ENCODE assay signal across 12 cellular contexts in genomic region chr11:11580831-11581492, GRCh38. TPM values are rescaled to one million over a fixed set of nuclear protein-coding genes. Genes with fewer than 3 reads are reported as not detected.
A peak's percentile ranks its signal among the peaks of the same experiment; 100 is the strongest.
DNase-seq lines count a peak whose midpoint lies in the region; FAIRE-seq and TF ChIP-seq lines count a peak whose summit lies in the region.
"Had no signal": no experiment of that assay in that cellular context is flagged by ENCODE, and none has a peak within 500 bp of the region (broad histone marks: within the 10 kb centered on the region; RNA-seq: fewer than 3 reads in every experiment).

No MANE protein-coding gene starts in this region.

- no peak for FAIRE-seq in H1 (lab: Jason Lieb, UNC)

- no peak overlapping the region for H2AFZ ChIP-seq in H1 (ENCODE audit: low read length)
- H2AFZ ChIP-seq in neuronal stem cell (ENCODE audit: low read length): no peak overlapping the region

- H4K5ac ChIP-seq in H1 (ENCODE audit: insufficient read length, low read depth, low read length): no peak overlapping the region

- H3K9ac ChIP-seq in H1 (replicated peaks in 1 of 4; ENCODE audit: extremely low read depth in 1 of 4, low read depth in 3 of 4, low read length in 3 of 4) (no peak overlapping the region), neuronal stem cell (ENCODE audit: low read depth, low read length, poor library complexity) (peak overlapping the region; percentile 6)

- no peaks in the 10 kb centered on the region for H3K36me3 ChIP-seq in H1 (ENCODE audit: control insufficient read depth in 2 of 4, insufficient read depth in 4 of 4, low read length in 3 of 4)
- no peaks in the 10 kb centered on the region for H3K36me3 ChIP-seq in neuronal stem cell (replicated peaks in 1 of 2; ENCODE audit: control insufficient read depth in 2 of 2, insufficient read depth in 2 of 2, low read length in 2 of 2)

- H3K27ac ChIP-seq in H1 (ENCODE audit: low read depth, low read length) (no peak overlapping the region), neuronal stem cell (replicated peaks; ENCODE audit: low read length) (no peak overlapping the region)

- no peak for TF ChIP-seq RAD21 in H1 (IDR thresholded peaks at IDR 0.05 in 1 of 2, conservative IDR thresholded peaks at IDR 0.05 in 1 of 2; ENCODE audit: low read depth in 2 of 2, low read length in 2 of 2)

- H3K18ac ChIP-seq in H1 (ENCODE audit: extremely low read depth, low read length) (no peak overlapping the region), neuronal stem cell (ENCODE audit: low read length) (peak overlapping the region; percentile 69)

- no peak overlapping the region for H2BK12ac ChIP-seq in H1 (ENCODE audit: low read depth, low read length)
- H2BK12ac ChIP-seq in neuronal stem cell (ENCODE audit: low read length): no peak overlapping the region

- TF ChIP-seq EP300 in H1 (IDR thresholded peaks at IDR 0.05; ENCODE audit: borderline replicate concordance in 1 of 2, low read depth in 2 of 2, low read length in 2 of 2): no peak

- H2BK15ac ChIP-seq in H1 (ENCODE audit: low read length): 0 out of 2 replicates have a peak overlapping the region, but pooled peaks have one; percentile 73
- H2BK15ac ChIP-seq in neuronal stem cell (ENCODE audit: low read length): no peak overlapping the region

- H4K91ac ChIP-seq in H1 (replicated peaks; ENCODE audit: insufficient read length, low read length): no peak overlapping the region
- no peak overlapping the region for H4K91ac ChIP-seq in neuronal stem cell (ENCODE audit: low read depth, low read length, poor library complexity)

- CTCF ChIA-PET in H1 (lab: Charles Lee; ENCODE audit: partially characterized antibody): interaction anchor here (1.8 kb wide), 1 partner anchor 31 kb away, joined by 4 read pairs; no protein-coding TSS in a partner anchor

- no peak overlapping the region for H3K4me2 ChIP-seq in H1 (ENCODE audit: insufficient read depth in 1 of 2, low read depth in 2 of 2, low read length in 2 of 2)
- no peak overlapping the region for H3K4me2 ChIP-seq in neuronal stem cell (ENCODE audit: insufficient read depth, low read length, poor library complexity, severe bottlenecking)

- TF ChIP-seq POLR2A in H1 (IDR thresholded peaks at IDR 0.05; ENCODE audit: control extremely low read depth in 1 of 2, low read depth in 2 of 2, low read length in 2 of 2): no peak

- no peak overlapping the region for H3K56ac ChIP-seq in H1 (replicated peaks; ENCODE audit: insufficient read length, low read depth, low read length)

- no peak overlapping the region for H3K23ac ChIP-seq in H1 (ENCODE audit: insufficient read length)
- H3K23ac ChIP-seq in neuronal stem cell (ENCODE audit: low read depth, low read length, poor library complexity): no peak overlapping the region

- H3K9me3 ChIP-seq in H1 (ENCODE audit: insufficient read depth in 2 of 2, low read depth in 1 of 2, low read length in 1 of 2) (no peaks in the 10 kb centered on the region), neuronal stem cell (replicated peaks in 1 of 2; ENCODE audit: control insufficient read depth in 2 of 2, insufficient read depth in 1 of 2, low read depth in 1 of 2, low read length in 2 of 2) (no peaks in the 10 kb centered on the region)

- H3K79me2 ChIP-seq in H1 (ENCODE audit: control insufficient read depth in 1 of 2, insufficient read depth in 2 of 2, low read length in 2 of 2): no peaks in the 10 kb centered on the region

- no peak overlapping the region for H2BK120ac ChIP-seq in H1 (replicated peaks; ENCODE audit: low read depth, low read length)
- no peak overlapping the region for H2BK120ac ChIP-seq in neuronal stem cell (ENCODE audit: low read depth, low read length)

- H3K4me3 ChIP-seq in H1 (ENCODE audit: extremely low read depth in 1 of 4, insufficient read depth in 2 of 4, low read depth in 3 of 4, low read length in 4 of 4) (no peak overlapping the region), neuronal stem cell (ENCODE audit: low read length in 2 of 2) (no peak overlapping the region)

- H2BK20ac ChIP-seq in H1 (ENCODE audit: low read length): no peak overlapping the region; the same call in 1 of the 2 replicates

- POLR2A ChIA-PET in H1 (lab: Charles Lee; ENCODE audit: partially characterized antibody): interaction anchor here (0.7 kb wide), 1 partner anchor 190 kb away, joined by 3 read pairs; no protein-coding TSS in a partner anchor

- H4K8ac ChIP-seq in H1 (ENCODE audit: extremely low read depth, insufficient read depth, low read length): 0 out of 2 replicates have a peak overlapping the region, but pooled peaks have one; percentile 4
- H4K8ac ChIP-seq in neuronal stem cell (ENCODE audit: low read depth, low read length): no peak overlapping the region

- DNase-seq in DMS153 treated with DMSO at 0.1 percent for 48 hours (lab: John Stamatoyannopoulos, UW; ENCODE audit: unreplicated experiment): peak; percentile 12
- DNase-seq in NCI-H2081 treated with DMSO at 0.1 percent for 48 hours (lab: John Stamatoyannopoulos, UW): peak; percentile 54
- peak in 1 of 2 experiments; percentile 32 for DNase-seq in H1 (ENCODE audit: low read depth in 1 of 2, low spot score in 2 of 2)
- DNase-seq in neuronal stem cell (ENCODE audit: low spot score): no peak
- no peak for DNase-seq in midbrain (lab: John Stamatoyannopoulos, UW)
- no peak for DNase-seq in activated T-cell treated with anti-CD3 and anti-CD28 coated beads for 4 hours
- no peak for DNase-seq in NCI-H1436 (lab: John Stamatoyannopoulos, UW)
- DNase-seq in SW480 (ENCODE audit: low spot score): no peak
- DNase-seq: activated CD4-positive, CD25-positive, alpha-beta regulatory T cell treated with anti-CD3 and anti-CD28 coated beads, Interleukin-2, amount 50 U/mL, for 72 hours; NCI-H446; retina had no signal

- no peak overlapping the region for H3K4ac ChIP-seq in H1 (replicated peaks; ENCODE audit: insufficient read length, low read depth, low read length)
- H3K4ac ChIP-seq in neuronal stem cell (ENCODE audit: low read length): no peak overlapping the region

- H3K14ac ChIP-seq in H1 (ENCODE audit: insufficient read length) (no peak overlapping the region), neuronal stem cell (ENCODE audit: low read length) (peak overlapping the region; percentile 33)

- H3K79me1 ChIP-seq in H1 (ENCODE audit: low read depth, low read length): 0 out of 2 replicates have a peak, but pooled peaks cover 2% of the 10 kb centered on the region
- H3K79me1 ChIP-seq in neuronal stem cell (ENCODE audit: low read depth, low read length): no peaks in the 10 kb centered on the region

- H2AK5ac ChIP-seq in H1 (ENCODE audit: low read depth, low read length): no peak overlapping the region
- H2AK5ac ChIP-seq in neuronal stem cell (ENCODE audit: low read depth, low read length): no peak overlapping the region

- peaks cover 0 to 6% (median 0%) of the 10 kb centered on the region in 4 experiments; a peak in 5 of 7 replicates for H3K4me1 ChIP-seq in H1 (replicated peaks in 1 of 4; ENCODE audit: control insufficient read depth in 3 of 4, insufficient read depth in 4 of 4, low read length in 3 of 4)
- H3K4me1 ChIP-seq in neuronal stem cell (ENCODE audit: control insufficient read depth in 2 of 2, insufficient read depth in 1 of 2, low read depth in 1 of 2, low read length in 2 of 2): peaks cover 0 to 21% of the 10 kb centered on the region in 2 donors

- no peaks in the 10 kb centered on the region for H4K20me1 ChIP-seq in H1 (replicated peaks in 1 of 2; ENCODE audit: control insufficient read depth in 1 of 2, insufficient read depth in 2 of 2, low read length in 2 of 2)

- no peak for TF ChIP-seq CTCF in H1 (IDR thresholded peaks at IDR 0.05; ENCODE audit: control extremely low read depth in 1 of 3, insufficient read depth in 1 of 3, low read depth in 1 of 3, low read length in 3 of 3)

- H2BK5ac ChIP-seq in H1 (ENCODE audit: low read depth, low read length) (no peak overlapping the region), neuronal stem cell (ENCODE audit: low read length) (no peak overlapping the region)

- WGBS in H1 (ENCODE audit: extremely low coverage in 1 of 2, insufficient coverage in 1 of 2, insufficient read length in 1 of 2, insufficient replicate concordance in 2 of 2, low coverage in 1 of 2, low lambda C conversion rate in 2 of 2, missing lambda C conversion rate in 1 of 2), 2 experiments: 86% methylated on average over 10 of the region's 11 CpGs; no CpG with 5 or more reads in 1 of the 2 experiments
- WGBS in neuronal stem cell (ENCODE audit: extremely low coverage in 2 of 2, insufficient read length in 2 of 2, insufficient replicate concordance in 1 of 2), 2 donors: no CpG with 5 or more reads among the region's 11 CpGs

- no peaks in the 10 kb centered on the region for H3K27me3 ChIP-seq in H1 (replicated peaks in 1 of 4; ENCODE audit: control insufficient read depth in 3 of 4, extremely low read depth in 1 of 4, insufficient read depth in 3 of 4, low read length in 3 of 4)
- H3K27me3 ChIP-seq in neuronal stem cell (ENCODE audit: control insufficient read depth in 3 of 3, insufficient read depth in 3 of 3, low read depth in 1 of 3, low read length in 3 of 3): peaks cover 0 to 2% (median 0%) of the 10 kb centered on the region in 3 experiments

- H3K23me2 ChIP-seq in H1 (ENCODE audit: low read depth, low read length): no peaks in the 10 kb centered on the region

TF ChIP-seq in H1, 55 proteins besides CTCF, POLR2A, EP300 and RAD21:
- TF ChIP-seq RBBP5 (IDR thresholded peaks at IDR 0.05; ENCODE audit: borderline replicate concordance, low read depth, low read length) (no peak), RFX5 (IDR thresholded peaks at IDR 0.05; ENCODE audit: borderline replicate concordance, low read depth, low read length) (no peak), SP1 (IDR thresholded peaks at IDR 0.05; ENCODE audit: low read depth, low read length) (no peak), JUND (IDR thresholded peaks at IDR 0.05; ENCODE audit: low read length) (no peak), GTF2F1 (IDR thresholded peaks at IDR 0.05; ENCODE audit: borderline replicate concordance, low read depth, low read length) (no peak)
TF ChIP-seq in H1: peak in this region for 0.

RNA-seq across cellular contexts. Expression of gene GALNT18, which starts 40.8 kb away (rescaled TPM):
- total RNA-seq in H1 (2021; fragmentation: NEBNext Ultra II Directional; extraction: Animal tissue kit (Norgen Biotek cat#: 25700)): 5.7 and 6.0 TPM in 2 replicates
- polyA plus RNA-seq in H1 (2011; rRNA removed): 9.4 and 10.4 TPM in 2 replicates
- 9.8 TPM for polyA plus RNA-seq in H1 (2011; cell fraction: cytosol; rRNA removed)
- 10.8 TPM for polyA plus RNA-seq in H1 (2011; cell fraction: nucleus; rRNA removed)
- polyA plus RNA-seq in H1 (2012, experiment 1 of 2): 4.8 to 8.5 TPM (median 7.5 TPM) in 4 replicates
- polyA plus RNA-seq in H1 (2012, experiment 2 of 2): 5.6 TPM
- polyA plus RNA-seq in H1 (2013, experiment 1 of 2): 5.2 TPM
- 5.5 TPM for polyA plus RNA-seq in H1 (2013, experiment 2 of 2)
- 8.5 and 10.6 TPM in 2 replicates for polyA minus RNA-seq in H1 (2011; rRNA and poly(A)+ RNA removed)
- 4.2 TPM for polyA minus RNA-seq in H1 (2011; cell fraction: cytosol; rRNA and poly(A)+ RNA removed)
- 15.8 TPM for polyA minus RNA-seq in H1 (2011; cell fraction: nucleus; rRNA and poly(A)+ RNA removed)
- 1.2 TPM for polyA plus RNA-seq in neuronal stem cell (2013, experiment 1 of 2)
- 1.3 TPM for polyA plus RNA-seq in neuronal stem cell (2013, experiment 2 of 2)
- polyA plus RNA-seq: IgD-negative memory B cell had no signal

Comparison
In these comparisons a context has a peak if more than half of its experiments do, and no peak if none do; other contexts are left out.
1. DNase-seq: peak in DMS153 treated with DMSO at 0.1 percent for 48 hours (single experiment) and NCI-H2081 treated with DMSO at 0.1 percent for 48 hours (single experiment); none in neuronal stem cell (single experiment), midbrain (single experiment), activated T-cell treated with anti-CD3 and anti-CD28 coated beads for 4 hours (single experiment), NCI-H1436 (single experiment) and SW480 (single experiment).